ENCODE assay signal across 19 cellular contexts in genomic region chr15:22948056-22948455, GRCh38. TPM values are rescaled to one million over a fixed set of nuclear protein-coding genes. Genes with fewer than 3 reads are reported as not detected.
A peak's percentile ranks its signal among the peaks of the same experiment; 100 is the strongest.
DNase-seq lines count a peak whose midpoint lies in the region; ATAC-seq, FAIRE-seq and TF ChIP-seq lines count a peak whose summit lies in the region.
"Had no signal": no experiment of that assay in that cellular context is flagged by ENCODE, and none has a peak within 500 bp of the region (broad histone marks: within the 10 kb centered on the region; RNA-seq: fewer than 3 reads in every experiment).

No MANE protein-coding gene starts in this region.

- intact Hi-C loops in left ventricle myocardium superior (cut with micrococcal nuclease) (no loop called here), sigmoid colon (cut with DNase I) (loop anchor here (5.0 kb wide), 1 partner anchor 111 kb away; the partner anchor contains the start of gene NIPA2), sciatic nerve (cut with DNase I) (no loop called here)

- no peaks in the 10 kb centered on the region for H3K9me3 ChIP-seq in BLaER1 treated with 17β-estradiol and CSF1 and Interleukin-3, amounts not matched to agents 10 nM and 100 nM (replicated peaks in 1 of 11)
- no peaks in the 10 kb centered on the region for H3K9me3 ChIP-seq in RWPE2 (ENCODE audit: severe bottlenecking)
- no peaks in the 10 kb centered on the region for H3K9me3 ChIP-seq in sigmoid colon

- peaks cover 34 to 48% (median 43%) of the 10 kb centered on the region in 11 experiments for H3K36me3 ChIP-seq in BLaER1 treated with 17β-estradiol and CSF1 and Interleukin-3, amounts not matched to agents 10 nM and 100 nM
- H3K36me3 ChIP-seq in RWPE2 (ENCODE audit: low read depth) (peaks cover 16% of the 10 kb centered on the region), sigmoid colon (peaks cover 3 to 17% (median 5%) of the 10 kb centered on the region in 4 donors)
- H3K36me3 ChIP-seq: neural progenitor cell had no signal

- H4K20me1 ChIP-seq in BLaER1 treated with 17β-estradiol and CSF1 and Interleukin-3, amounts not matched to agents 10 nM and 100 nM, result peaks cover 24 to 99% (median 70%) of the 10 kb centered on the region in 11 experiments

- no peak for TF ChIP-seq POLR2A in sigmoid colon (IDR thresholded peaks at IDR 0.05)
- no peak for TF ChIP-seq POLR2A in GM12892 (IDR thresholded peaks at IDR 0.05; ENCODE audit: low read depth, low read length)
- TF ChIP-seq POLR2A in erythroblast (IDR thresholded peaks at IDR 0.05; ENCODE audit: low read length), result no peak

- H3K27ac ChIP-seq in BLaER1 treated with 17β-estradiol and CSF1 and Interleukin-3, amounts not matched to agents 10 nM and 100 nM, result peak overlapping the region in 10 of 11 experiments; percentile 0 to 86 (median 76); a peak in 14 of 22 replicates
- H3K27ac ChIP-seq in RWPE2 (ENCODE audit: poor library complexity, severe bottlenecking) (no peak overlapping the region), sigmoid colon (peak overlapping the region in 3 of 4 donors; percentile 67 to 77 (median 73))
- H3K27ac ChIP-seq: neural progenitor cell had no signal

- H3K4me3 ChIP-seq in BLaER1 treated with 17β-estradiol and CSF1 and Interleukin-3, amounts not matched to agents 10 nM and 100 nM, result peak overlapping the region in 6 of 10 experiments; percentile 18 to 58 (median 51); a peak in 3 of 20 replicates
- H3K4me3 ChIP-seq in RWPE2 (ENCODE audit: severe bottlenecking), result no peak overlapping the region
- no peak overlapping the region for H3K4me3 ChIP-seq in sigmoid colon
- H3K4me3 ChIP-seq: neural progenitor cell had no signal

- no peaks in the 10 kb centered on the region for H3K27me3 ChIP-seq in BLaER1 treated with 17β-estradiol and CSF1 and Interleukin-3, amounts not matched to agents 10 nM and 100 nM
- H3K27me3 ChIP-seq in RWPE2 (ENCODE audit: insufficient read depth, poor library complexity, severe bottlenecking), result no peaks in the 10 kb centered on the region
- H3K27me3 ChIP-seq in sigmoid colon, result no peaks in the 10 kb centered on the region
- H3K27me3 ChIP-seq: brain microvascular endothelial cell, neural progenitor cell had no signal

- no peak for TF ChIP-seq EP300 in sigmoid colon (IDR thresholded peaks at IDR 0.05)

- no peak for ATAC-seq in RWPE2 (ENCODE audit: low read depth)
- ATAC-seq in left ventricle myocardium superior, result peak; percentile 9
- ATAC-seq in sciatic nerve, result no peak
- ATAC-seq: activated T-cell treated with anti-CD3 and anti-CD28 coated beads, Interleukin-2, amount 50 U/mL, for 4 hours; esophagus mucosa; Panc1 had no signal

- 69 to 85% methylated on average over 4 of the region's 4 CpGs for WGBS in sigmoid colon, 2 donors

- peak overlapping the region; percentile 80 to 100 (median 96) for H3K4me2 ChIP-seq in BLaER1 treated with 17β-estradiol and CSF1 and Interleukin-3, amounts not matched to agents 10 nM and 100 nM

- no peak for TF ChIP-seq CTCF in RWPE2 (IDR thresholded peaks at IDR 0.05; ENCODE audit: poor library complexity, severe bottlenecking)
- no peak for TF ChIP-seq CTCF in sigmoid colon (IDR thresholded peaks at IDR 0.05)

- DNase-seq in RWPE2 (ENCODE audit: low spot score) (peak; percentile 52), left ventricle myocardium superior (no peak), sigmoid colon (peak; percentile 61), GM12892 (ENCODE audit: insufficient read length) (no peak), NCI-H2107 (lab: John Stamatoyannopoulos, UW) (no peak), sciatic nerve (ENCODE audit: low spot score) (no peak), erythroblast (lab: John Stamatoyannopoulos, UW) (no peak)
- DNase-seq: activated CD4-positive, alpha-beta T cell treated with anti-CD3 and anti-CD28 coated beads, Interleukin-2, amount 50 U/mL, for 4 hours; activated naive CD8-positive, alpha-beta T cell treated with anti-CD3 and anti-CD28 coated beads for 36 hours; activated T-cell treated with anti-CD3 and anti-CD28 coated beads, Interleukin-2, amount 50 U/mL, for 4 hours; brain microvascular endothelial cell; GF-D8; GOT3; SW 1271 had no signal

- FAIRE-seq in GM12892 (lab: Jason Lieb, UNC), result no peak
- FAIRE-seq: islet of Langerhans had no signal

- H3K4me1 ChIP-seq in BLaER1 treated with 17β-estradiol and CSF1 and Interleukin-3, amounts not matched to agents 10 nM and 100 nM, result peaks cover 62 to 74% (median 66%) of the 10 kb centered on the region in 10 experiments
- H3K4me1 ChIP-seq in RWPE2 (ENCODE audit: insufficient read depth, poor library complexity, severe bottlenecking) (peaks cover 39% of the 10 kb centered on the region), sigmoid colon (peaks cover 0 to 78% (median 68%) of the 10 kb centered on the region in 4 donors)

- H3K9ac ChIP-seq in BLaER1 treated with 17β-estradiol and CSF1 and Interleukin-3, amounts not matched to agents 10 nM and 100 nM, result peak overlapping the region in 10 of 11 experiments; percentile 3 to 75 (median 71); a peak in 17 of 22 replicates
- H3K9ac ChIP-seq: neural progenitor cell had no signal

RNA-seq across cellular contexts. Expression of gene CYFIP1, which starts 32.1 kb away (rescaled TPM):
- total RNA-seq in left ventricle myocardium superior (32.4 TPM), sigmoid colon (10 to 100 TPM; 69.8 to 99.6 (median 77.2) TPM), sciatic nerve (140 TPM)
- polyA plus RNA-seq in sigmoid colon, result 10 to 100 TPM; 45.0 to 66.4 (median 56.6) TPM
- 28.7 TPM for polyA plus RNA-seq in GM12892 (2012; ENCODE audit: missing spikeins)

Comparison
In these comparisons a context has a peak if more than half of its experiments do, and no peak if none do; other contexts are left out.
1. H3K4me3 ChIP-seq: peak in BLaER1 treated with 17β-estradiol and CSF1 and Interleukin-3, amounts not matched to agents 10 nM and 100 nM (6 of 10); none in RWPE2 (single experiment) and sigmoid colon (0 of 4).
2. DNase-seq: peak in RWPE2 (single experiment) and sigmoid colon (single experiment); none in left ventricle myocardium superior (single experiment), GM12892 (single experiment), NCI-H2107 (single experiment), sciatic nerve (single experiment) and erythroblast (0 of 2).